8 cellular contexts compared by ENCODE assay signal in the genomic region with DNA sequence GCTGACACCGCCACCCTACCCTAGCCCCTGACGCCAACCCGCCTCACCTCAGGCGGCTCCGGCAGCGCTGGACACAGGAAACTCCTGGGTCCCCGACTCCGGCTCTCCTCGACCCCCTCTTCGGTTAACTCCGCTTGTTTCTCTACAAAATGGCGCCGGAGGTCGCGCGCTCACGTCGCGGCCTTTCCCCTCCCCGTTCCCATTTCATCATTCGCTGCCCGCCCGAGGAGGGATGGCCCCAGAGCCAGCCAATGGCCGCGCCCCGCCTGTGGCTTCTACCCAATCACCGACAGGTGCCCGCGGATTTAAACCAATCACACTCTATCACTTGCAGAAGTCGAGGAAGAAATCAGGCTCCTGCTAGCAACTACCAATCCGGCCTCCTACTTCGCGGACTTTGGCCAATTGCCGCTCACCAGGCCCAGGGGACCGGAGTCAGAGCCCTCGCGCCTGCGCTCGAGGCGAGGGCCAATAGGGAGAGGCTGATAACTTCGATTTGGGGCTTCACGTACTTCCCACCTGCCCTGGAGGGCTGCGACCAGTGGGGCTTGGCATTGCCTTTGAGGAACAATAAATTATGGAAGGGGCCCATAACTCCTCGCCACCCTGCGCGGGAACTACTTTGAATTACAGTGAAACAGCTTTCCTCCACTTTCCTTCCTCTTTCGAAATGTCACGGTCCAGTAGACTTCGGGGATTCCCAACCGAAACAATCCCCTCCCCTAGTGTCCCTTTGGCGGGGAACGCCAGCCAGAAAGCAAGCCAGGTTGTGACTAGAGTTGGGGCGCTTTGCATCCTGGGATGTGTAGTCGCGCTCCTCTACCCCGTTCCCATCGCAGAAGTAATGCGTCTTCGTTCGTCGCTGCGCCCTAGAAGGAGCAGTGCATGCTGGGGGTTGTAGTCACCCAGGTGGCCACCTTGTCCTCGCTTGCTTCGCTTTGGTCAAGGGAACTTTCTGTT. TPM values are rescaled to one million over a fixed set of nuclear protein-coding genes. Genes with fewer than 3 reads are reported as not detected.
DNase-seq lines count a peak whose midpoint lies in the region; ATAC-seq and TF ChIP-seq lines count a peak whose summit lies in the region.

A gene (minus strand): TSS at position 146 of the 960 bp plus-strand sequence. CDS start 30,489 bp downstream, outside the sequence.

- H3K9ac ChIP-seq in mucosa of stomach (ENCODE audit: low read length) = peak within 1 kb of the TSS; percentile 99

- H3K36me3 ChIP-seq in Panc1 (ENCODE audit: control insufficient read depth, insufficient read depth, low read length) (no peaks in the 10 kb centered on the region; the same call in 1 of the 2 replicates), esophagus (ENCODE audit: control insufficient read depth in 2 of 2, insufficient read depth in 2 of 2, low read length in 1 of 2) (no peaks in the 10 kb centered on the region), mucosa of stomach (ENCODE audit: control insufficient read depth, insufficient read depth, low read length) (no peaks in the 10 kb centered on the region)

- no peak for TF ChIP-seq CTCF in Panc1 (IDR thresholded peaks at IDR 0.05)

- intact Hi-C loops in Panc1 (cut with micrococcal nuclease; ENCODE audit: unreplicated experiment) = no loop called here

- POLR2A ChIA-PET in Panc1 (lab: Charles Lee) = no interaction called here

- H3K9me3 ChIP-seq in Panc1 (ENCODE audit: control insufficient read depth, insufficient read depth, low read depth, low read length) (no peaks in the 10 kb centered on the region), esophagus (ENCODE audit: control insufficient read depth in 2 of 2, insufficient read depth in 1 of 2, low read depth in 1 of 2, low read length in 1 of 2) (no peaks in the 10 kb centered on the region), mucosa of stomach (ENCODE audit: control insufficient read depth, low read length) (no peaks in the 10 kb centered on the region)

- ATAC-seq in GM21723 (IDR thresholded peaks at IDR 0.05; ENCODE audit: unreplicated experiment) = peak; percentile 86
- peak; percentile 94 for ATAC-seq in Panc1
- ATAC-seq in activated T-cell treated with anti-CD3 and anti-CD28 coated beads, Interleukin-2, amount 50 U/mL, for 4 hours = peak; percentile 88 to 89

- DNase-seq in DMS53 (lab: John Stamatoyannopoulos, UW) (peak; percentile 98), KG1 (lab: John Stamatoyannopoulos, UW) (peak; percentile 95), Panc1 (ENCODE audit: low read depth, low spot score) (peak; percentile 90)
- DNase-seq in activated T-cell treated with anti-CD3 and anti-CD28 coated beads, Interleukin-2, amount 50 U/mL, for 4 hours = peak; percentile 96
- peak; percentile 95 to 96 for DNase-seq in stimulated activated CD8-positive, alpha-beta memory T cell treated with anti-CD3 and anti-CD28 coated beads, Interleukin-7, amount 100 ng/mL, for 1 hour (ENCODE audit: low read depth in 2 of 2)

- peak within 1 kb of the TSS; percentile 83 to 91 for H3K4me3 ChIP-seq in Panc1 (ENCODE audit: low read depth in 2 of 2, low read length in 2 of 2)
- peak within 1 kb of the TSS; percentile 92 to 98 for H3K4me3 ChIP-seq in esophagus (ENCODE audit: low read depth in 1 of 2, low read length in 2 of 2)
- H3K4me3 ChIP-seq in mucosa of stomach (ENCODE audit: low read length) = peak within 1 kb of the TSS; percentile 98

- 0 out of 2 replicates have a peak, but pooled peaks cover 2% of the 10 kb centered on the region for H3K4me1 ChIP-seq in Panc1 (ENCODE audit: control insufficient read depth, insufficient read depth, low read length)
- no peaks in the 10 kb centered on the region for H3K4me1 ChIP-seq in esophagus (ENCODE audit: control insufficient read depth in 2 of 2, insufficient read depth in 2 of 2, low read length in 1 of 2)
- peaks cover 11% of the 10 kb centered on the region for H3K4me1 ChIP-seq in mucosa of stomach (ENCODE audit: control insufficient read depth, insufficient read depth, low read length)

- CTCF ChIA-PET in Panc1 (lab: Charles Lee) = no interaction called here

- H3K36me3 Mint-ChIP-seq in activated T-cell treated with anti-CD3 and anti-CD28 coated beads, Interleukin-2, amount 50 U/mL, for 4 hours (ENCODE audit: insufficient read depth) = peaks cover 9% of the 10 kb centered on the region

- H3K9me3 Mint-ChIP-seq in activated T-cell treated with anti-CD3 and anti-CD28 coated beads, Interleukin-2, amount 50 U/mL, for 4 hours = no peaks in the 10 kb centered on the region

- WGBS in esophagus, 2 donors = 0% methylated on average over 64 of the region's 64 CpGs

- H3K27me3 ChIP-seq in Panc1 (ENCODE audit: control insufficient read depth, insufficient read depth, low read length) (no peaks in the 10 kb centered on the region), esophagus (ENCODE audit: control insufficient read depth in 1 of 2, insufficient read depth in 2 of 2, low read length in 2 of 2) (no peaks in the 10 kb centered on the region), mucosa of stomach (ENCODE audit: control insufficient read depth, insufficient read depth, low read length) (no peaks in the 10 kb centered on the region)

- H3K27ac ChIP-seq in Panc1 (ENCODE audit: low read length) (peak within 1 kb of the TSS; percentile 97), esophagus (ENCODE audit: low read depth in 2 of 2, low read length in 1 of 2) (peak within 1 kb of the TSS; percentile 99 to 100)

- BruUV-seq in Panc1 (replicated peaks; lab: Mats Ljungman, UMichigan) = no TSS peak

- H3K4me3 Mint-ChIP-seq in activated T-cell treated with anti-CD3 and anti-CD28 coated beads, Interleukin-2, amount 50 U/mL, for 4 hours = peak within 1 kb of the TSS; percentile 100

- in situ Hi-C loops in Panc1 (cut with HindIII; ENCODE audit: low pct_unique_long_range_greater_than_20kb, low sequenced_read_pairs) = no loop called here

- peaks cover 26% of the 10 kb centered on the region for H3K4me1 Mint-ChIP-seq in activated T-cell treated with anti-CD3 and anti-CD28 coated beads, Interleukin-2, amount 50 U/mL, for 4 hours (ENCODE audit: low read depth)

- no peaks in the 10 kb centered on the region for H3K27me3 Mint-ChIP-seq in activated T-cell treated with anti-CD3 and anti-CD28 coated beads, Interleukin-2, amount 50 U/mL, for 4 hours (ENCODE audit: low read depth)

RNA-seq across cellular contexts. Expression of the gene that starts here (rescaled TPM):
- total RNA-seq in Panc1 (2021; ENCODE audit: unreplicated experiment) = 170 TPM
- polyA plus RNA-seq in Panc1 (2012; ENCODE audit: insufficient read length) = 112 TPM
- total RNA-seq in activated T-cell treated with anti-CD3 and anti-CD28 coated beads, Interleukin-2, amount 50 U/mL, for 4 hours = 100 to 1,000 TPM; 235 to 253 (median 249) TPM
- 100 to 1,000 TPM in 1 of 2 donors, 10 to 100 TPM in 1; 53.7 to 105 TPM for polyA plus RNA-seq in esophagus

Comparison
In these comparisons a context has a peak if more than half of its experiments do, and no peak if none do; other contexts are left out.
1. Peak in every context shown above with its lines: DNase-seq, ATAC-seq, H3K4me3 ChIP-seq and H3K27ac ChIP-seq.